In the genomic region with DNA sequence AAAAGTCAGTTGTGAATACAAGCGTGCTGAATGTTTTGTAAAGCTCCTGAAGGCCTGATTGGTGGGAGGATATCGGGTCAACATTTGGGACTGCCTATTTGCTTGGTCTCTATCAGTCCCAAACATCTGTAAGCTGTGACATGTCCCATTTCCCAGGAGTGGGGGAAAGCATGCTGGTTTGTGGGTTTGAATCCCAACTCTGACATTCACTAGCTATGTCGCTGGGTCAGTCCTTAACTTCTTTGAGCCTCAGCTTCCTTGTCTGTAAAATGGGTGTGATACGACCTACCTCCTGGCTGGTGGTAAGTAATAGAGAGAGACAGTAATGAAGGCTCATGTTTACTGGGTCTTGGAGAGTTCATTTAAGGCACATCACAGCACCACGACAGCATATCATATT, we compare ENCODE assay signal across 18 cellular contexts.
DNase-seq lines count a peak whose midpoint lies in the region; ATAC-seq, FAIRE-seq and TF ChIP-seq lines count a peak whose summit lies in the region.
"Had no signal": no experiment of that assay in that cellular context is flagged by ENCODE, and none has a peak within 500 bp of the region (broad histone marks: within the 10 kb centered on the region; RNA-seq: fewer than 3 reads in every experiment).

No MANE protein-coding gene starts in this region.

- H3K18ac ChIP-seq in H1 (ENCODE audit: extremely low read depth, low read length) = no peak overlapping the region

- H3K4me3 ChIP-seq in H1 (ENCODE audit: extremely low read depth in 1 of 4, insufficient read depth in 2 of 4, low read depth in 3 of 4, low read length in 4 of 4) = no peak overlapping the region
- H3K4me3 ChIP-seq in uterus = no peak overlapping the region
- H3K4me3 ChIP-seq: BLaER1 treated with 17β-estradiol and CSF1 and Interleukin-3, amounts not matched to agents 10 nM and 100 nM; GM23338 had no signal

- intact Hi-C loops in uterus (cut with DNase I; ENCODE audit: low total_unique reads) = no loop called here

- CTCF ChIA-PET in activated CD8-positive, alpha-beta memory T cell treated with anti-CD3 and anti-CD28 coated beads, Interleukin-2, amount 10 ng/mL, durations not matched to agents 7 days and 5 days (lab: Charles Lee) = interaction anchor here (0.5 to 1.7 kb wide), 3 partner anchors 11 to 212 kb away, joined by 3 to 4 read pairs (median 3); no protein-coding TSS in a partner anchor
- CTCF ChIA-PET in H1 (lab: Charles Lee; ENCODE audit: partially characterized antibody) = interaction anchor here (0.6 to 2.1 kb wide), 4 partner anchors 17 to 66 kb away, joined by 3 to 6 read pairs (median 4); no protein-coding TSS in a partner anchor

- no peaks in the 10 kb centered on the region for H3K27me3 Mint-ChIP-seq in activated CD8-positive, alpha-beta memory T cell treated with anti-CD3 and anti-CD28 coated beads, Interleukin-2, amount 10 ng/mL, durations not matched to agents 7 days and 5 days
- no peaks in the 10 kb centered on the region for H3K27me3 Mint-ChIP-seq in natural killer cell treated with Interleukin-12 subunit alpha and Interleukin-12 subunit beta and Interleukin-15 and Interleukin-18, amount 100 ng/mL, for 72 hours

- H4K8ac ChIP-seq in H1 (ENCODE audit: extremely low read depth, insufficient read depth, low read length) = no peak overlapping the region

- no peaks in the 10 kb centered on the region for H3K9me3 Mint-ChIP-seq in activated CD8-positive, alpha-beta memory T cell treated with anti-CD3 and anti-CD28 coated beads, Interleukin-2, amount 10 ng/mL, durations not matched to agents 7 days and 5 days (ENCODE audit: low read depth)
- H3K9me3 Mint-ChIP-seq in natural killer cell treated with Interleukin-12 subunit alpha and Interleukin-12 subunit beta and Interleukin-15 and Interleukin-18, amount 100 ng/mL, for 72 hours = no peaks in the 10 kb centered on the region
- H3K9me3 Mint-ChIP-seq: GM23338, HFFc6 had no signal

- H2AFZ ChIP-seq in H1 (ENCODE audit: low read length) = no peak overlapping the region
- H2AFZ ChIP-seq: GM23338 had no signal

- DNase-seq in activated CD8-positive, alpha-beta memory T cell treated with anti-CD3 and anti-CD28 coated beads, Interleukin-2, amount 10 ng/mL, durations not matched to agents 7 days and 5 days = no peak
- DNase-seq in activated CD8-positive, alpha-beta memory T cell treated with anti-CD3 and anti-CD28 coated beads, Interleukin-2, amount 50 U/mL, for 4 hours = no peak
- no peak for DNase-seq in H1 (ENCODE audit: low read depth in 1 of 2, low spot score in 2 of 2)
- DNase-seq in natural killer cell treated with Interleukin-12 subunit alpha and Interleukin-12 subunit beta and Interleukin-15 and Interleukin-18, amount 100 ng/mL, for 72 hours (ENCODE audit: low spot score) = no peak
- no peak for DNase-seq in uterus
- no peak for DNase-seq in COLO668 (lab: John Stamatoyannopoulos, UW; ENCODE audit: unreplicated experiment)
- DNase-seq: 8988T, DMS153, DMS79, GDM1, H7, HFFc6 had no signal

- peaks cover 1% of the 10 kb centered on the region; the same call in 1 of the 2 replicates for H3K23me2 ChIP-seq in H1 (ENCODE audit: low read depth, low read length)

- no peak overlapping the region for H3K4me2 ChIP-seq in H1 (ENCODE audit: insufficient read depth in 1 of 2, low read depth in 2 of 2, low read length in 2 of 2)
- H3K4me2 ChIP-seq: GM23338 had no signal

- H3K4me1 Mint-ChIP-seq in activated CD8-positive, alpha-beta memory T cell treated with anti-CD3 and anti-CD28 coated beads, Interleukin-2, amount 10 ng/mL, durations not matched to agents 7 days and 5 days = peaks cover 10% of the 10 kb centered on the region
- peaks cover 60 to 72% of the 10 kb centered on the region in 2 donors for H3K4me1 Mint-ChIP-seq in natural killer cell treated with Interleukin-12 subunit alpha and Interleukin-12 subunit beta and Interleukin-15 and Interleukin-18, amount 100 ng/mL, for 72 hours (ENCODE audit: low read depth in 2 of 2)

- 0 out of 4 replicates have a peak, but pooled peaks cover 0 to 2% of the 10 kb centered on the region in 2 experiments for H3K79me2 ChIP-seq in H1 (ENCODE audit: control insufficient read depth in 1 of 2, insufficient read depth in 2 of 2, low read length in 2 of 2)

- no peak overlapping the region for H2AK5ac ChIP-seq in H1 (ENCODE audit: low read depth, low read length)

- H3K27ac ChIP-seq in H1 (ENCODE audit: low read depth, low read length) (no peak overlapping the region), uterus (no peak overlapping the region)
- H3K27ac ChIP-seq: BLaER1 treated with 17β-estradiol and CSF1 and Interleukin-3, amounts not matched to agents 10 nM and 100 nM had no signal

- H3K23ac ChIP-seq in H1 (ENCODE audit: insufficient read length) = no peak overlapping the region

- H4K5ac ChIP-seq in H1 (ENCODE audit: insufficient read length, low read depth, low read length) = no peak overlapping the region

- H3K36me3 ChIP-seq in H1 (ENCODE audit: control insufficient read depth in 2 of 4, insufficient read depth in 4 of 4, low read length in 3 of 4) (no peaks in the 10 kb centered on the region), uterus (no peaks in the 10 kb centered on the region)

- ATAC-seq in activated CD8-positive, alpha-beta memory T cell treated with anti-CD3 and anti-CD28 coated beads, Interleukin-2, amount 10 ng/mL, durations not matched to agents 7 days and 5 days = no peak
- ATAC-seq in natural killer cell treated with Interleukin-12 subunit alpha and Interleukin-12 subunit beta and Interleukin-15 and Interleukin-18, amount 100 ng/mL, for 72 hours = no peak
- ATAC-seq in HG02840 (IDR thresholded peaks at IDR 0.05; ENCODE audit: low FRiP score, unreplicated experiment) = no peak
- ATAC-seq: GM23338, HCT116 had no signal

- FAIRE-seq in H1 (lab: Jason Lieb, UNC) = no peak
- FAIRE-seq: GM12892, GM18507 had no signal

- TF ChIP-seq EP300 in H1 (IDR thresholded peaks at IDR 0.05; ENCODE audit: borderline replicate concordance in 1 of 2, low read depth in 2 of 2, low read length in 2 of 2) = no peak

- peak overlapping the region; percentile 34 for H3K4ac ChIP-seq in H1 (replicated peaks; ENCODE audit: insufficient read length, low read depth, low read length)

- peaks cover 0 to 6% (median 2%) of the 10 kb centered on the region in 4 experiments; a peak in 4 of 7 replicates for H3K4me1 ChIP-seq in H1 (replicated peaks in 1 of 4; ENCODE audit: control insufficient read depth in 3 of 4, insufficient read depth in 4 of 4, low read length in 3 of 4)
- peaks cover 8 to 18% of the 10 kb centered on the region in 2 donors for H3K4me1 ChIP-seq in uterus

- H3K27ac Mint-ChIP-seq in activated CD8-positive, alpha-beta memory T cell treated with anti-CD3 and anti-CD28 coated beads, Interleukin-2, amount 10 ng/mL, durations not matched to agents 7 days and 5 days = peak overlapping the region; percentile 21
- H3K27ac Mint-ChIP-seq in natural killer cell treated with Interleukin-12 subunit alpha and Interleukin-12 subunit beta and Interleukin-15 and Interleukin-18, amount 100 ng/mL, for 72 hours = peak overlapping the region; percentile 35 to 83
- H3K27ac Mint-ChIP-seq: GM23338, HFFc6 had no signal

- no peak for TF ChIP-seq CTCF in H1 (IDR thresholded peaks at IDR 0.05; ENCODE audit: control extremely low read depth in 1 of 3, insufficient read depth in 1 of 3, low read depth in 1 of 3, low read length in 3 of 3)
- TF ChIP-seq CTCF in uterus (IDR thresholded peaks at IDR 0.05) = no peak

- H3K14ac ChIP-seq in H1 (ENCODE audit: insufficient read length) = no peak overlapping the region

- TF ChIP-seq POLR2A in H1 (IDR thresholded peaks at IDR 0.05; ENCODE audit: control extremely low read depth in 1 of 2, low read depth in 2 of 2, low read length in 2 of 2) (no peak), uterus (IDR thresholded peaks at IDR 0.05) (no peak)

- H2BK5ac ChIP-seq in H1 (ENCODE audit: low read depth, low read length) = no peak overlapping the region

- no peak overlapping the region for H2BK12ac ChIP-seq in H1 (ENCODE audit: low read depth, low read length)

- 0 out of 2 replicates have a peak, but pooled peaks cover 4% of the 10 kb centered on the region for H3K79me1 ChIP-seq in H1 (ENCODE audit: low read depth, low read length)

- H3K9me3 ChIP-seq in H1 (ENCODE audit: insufficient read depth in 2 of 2, low read depth in 1 of 2, low read length in 1 of 2) (no peaks in the 10 kb centered on the region), uterus (no peaks in the 10 kb centered on the region)

- H3K36me3 Mint-ChIP-seq in activated CD8-positive, alpha-beta memory T cell treated with anti-CD3 and anti-CD28 coated beads, Interleukin-2, amount 10 ng/mL, durations not matched to agents 7 days and 5 days = peaks cover 19% of the 10 kb centered on the region
- H3K36me3 Mint-ChIP-seq in natural killer cell treated with Interleukin-12 subunit alpha and Interleukin-12 subunit beta and Interleukin-15 and Interleukin-18, amount 100 ng/mL, for 72 hours = peaks cover 6% of the 10 kb centered on the region

- no peak for TF ChIP-seq RAD21 in H1 (IDR thresholded peaks at IDR 0.05 in 1 of 2, conservative IDR thresholded peaks at IDR 0.05 in 1 of 2; ENCODE audit: low read depth in 2 of 2, low read length in 2 of 2)

- H3K27me3 ChIP-seq in H1 (replicated peaks in 1 of 4; ENCODE audit: control insufficient read depth in 3 of 4, extremely low read depth in 1 of 4, insufficient read depth in 3 of 4, low read length in 3 of 4) = no peaks in the 10 kb centered on the region
- no peaks in the 10 kb centered on the region for H3K27me3 ChIP-seq in uterus
- H3K27me3 ChIP-seq: BLaER1 treated with 17β-estradiol and CSF1 and Interleukin-3, amounts not matched to agents 10 nM and 100 nM had no signal

- no peak overlapping the region for H2BK15ac ChIP-seq in H1 (ENCODE audit: low read length)

- POLR2A ChIA-PET in H1 (lab: Charles Lee; ENCODE audit: partially characterized antibody) = no interaction called here

- H3K4me3 Mint-ChIP-seq in activated CD8-positive, alpha-beta memory T cell treated with anti-CD3 and anti-CD28 coated beads, Interleukin-2, amount 10 ng/mL, durations not matched to agents 7 days and 5 days = no peak overlapping the region
- no peak overlapping the region for H3K4me3 Mint-ChIP-seq in natural killer cell treated with Interleukin-12 subunit alpha and Interleukin-12 subunit beta and Interleukin-15 and Interleukin-18, amount 100 ng/mL, for 72 hours
- H3K4me3 Mint-ChIP-seq: GM23338, HFFc6 had no signal

- no peak overlapping the region for H2BK120ac ChIP-seq in H1 (replicated peaks; ENCODE audit: low read depth, low read length)

- H2BK20ac ChIP-seq in H1 (ENCODE audit: low read length) = no peak overlapping the region

- H3K9ac ChIP-seq in H1 (replicated peaks in 1 of 4; ENCODE audit: extremely low read depth in 1 of 4, low read depth in 3 of 4, low read length in 3 of 4) = no peak overlapping the region
- H3K9ac ChIP-seq: BLaER1 treated with 17β-estradiol and CSF1 and Interleukin-3, amounts not matched to agents 10 nM and 100 nM had no signal

- H4K20me1 ChIP-seq in H1 (replicated peaks in 1 of 2; ENCODE audit: control insufficient read depth in 1 of 2, insufficient read depth in 2 of 2, low read length in 2 of 2) = no peaks in the 10 kb centered on the region

- no peak overlapping the region for H4K91ac ChIP-seq in H1 (replicated peaks; ENCODE audit: insufficient read length, low read length)

- H3K56ac ChIP-seq in H1 (replicated peaks; ENCODE audit: insufficient read length, low read depth, low read length) = no peak overlapping the region

- WGBS in H1 (ENCODE audit: extremely low coverage in 1 of 2, insufficient coverage in 1 of 2, insufficient read length in 1 of 2, insufficient replicate concordance in 2 of 2, low coverage in 1 of 2, low lambda C conversion rate in 2 of 2, missing lambda C conversion rate in 1 of 2), 2 experiments = 83% methylated on average over 5 of the region's 5 CpGs; no CpG with 5 or more reads in 1 of the 2 experiments
